ENCODE assay signal across 1 cellular context in genomic region chr4:168722391-168722790, GRCh38.
TF ChIP-seq lines count a peak whose summit lies in the region.

No MANE protein-coding gene starts in this region.

TF ChIP-seq in GM23338, 12 proteins besides CTCF, POLR2A, EP300 and RAD21 (continued from another document):
- TF ChIP-seq ZNF462 (CRISPR knock-in tag; IDR thresholded peaks at IDR 0.05) = no peak
- no peak for TF ChIP-seq EZH2phosphoT487 (IDR thresholded peaks at IDR 0.05; ENCODE audit: unreplicated experiment)
- TF ChIP-seq POLR2AphosphoS5 (IDR thresholded peaks at IDR 0.05; ENCODE audit: low read depth) = no peak
- no peak for TF ChIP-seq EZH2 (IDR thresholded peaks at IDR 0.05; ENCODE audit: low read depth, unreplicated experiment)
- TF ChIP-seq NANOG (IDR thresholded peaks at IDR 0.05; ENCODE audit: borderline replicate concordance) = no peak
TF ChIP-seq in GM23338: peak in this region for 0.
